ENCODE assay signal across 1 cellular context in genomic region chr6:55636406-55637102, GRCh38.
TF ChIP-seq lines count a peak whose summit lies in the region.

No MANE protein-coding gene starts in this region.

TF ChIP-seq in HEK293, 187 proteins besides CTCF, POLR2A, EP300 and RAD21 (continued from another document):
- TF ChIP-seq ZNF19 (tag by site-specific recombination; IDR thresholded peaks at IDR 0.05; ENCODE audit: low read depth): no peak
- TF ChIP-seq ZNF274 (IDR thresholded peaks at IDR 0.05; ENCODE audit: low read length): no peak
- TF ChIP-seq ZNF274 (tag by site-specific recombination; IDR thresholded peaks at IDR 0.05; ENCODE audit: borderline replicate concordance): no peak
- TF ChIP-seq ZNF701 (tag by site-specific recombination; IDR thresholded peaks at IDR 0.05): no peak
- TF ChIP-seq ZBTB44 (tag by site-specific recombination; IDR thresholded peaks at IDR 0.05): peak; percentile 79
- peak; percentile 34; the same call in 1 of the 2 replicates for TF ChIP-seq PRDM6 (tag by site-specific recombination; IDR thresholded peaks at IDR 0.05)
- no peak for TF ChIP-seq ZNF560 (tag by site-specific recombination; IDR thresholded peaks at IDR 0.05; ENCODE audit: borderline replicate concordance)
- TF ChIP-seq ZNF518A (tag by site-specific recombination; conservative IDR thresholded peaks at IDR 0.05; ENCODE audit: low read depth): no peak
- no peak for TF ChIP-seq ZNF24 (tag by site-specific recombination; IDR thresholded peaks at IDR 0.05)
- TF ChIP-seq ZBTB10 (tag by site-specific recombination; IDR thresholded peaks at IDR 0.05): no peak
- TF ChIP-seq ZNF18 (tag by site-specific recombination; IDR thresholded peaks at IDR 0.05): 0 out of 2 replicates have a peak, but pooled peaks have one; percentile 20
- no peak for TF ChIP-seq ZNF362 (tag by site-specific recombination; IDR thresholded peaks at IDR 0.05)
- no peak for TF ChIP-seq REPIN1 (tag by site-specific recombination; IDR thresholded peaks at IDR 0.05; ENCODE audit: low read depth)
- no peak for TF ChIP-seq ZNF416 (tag by site-specific recombination; IDR thresholded peaks at IDR 0.05)
